In the genomic region with DNA sequence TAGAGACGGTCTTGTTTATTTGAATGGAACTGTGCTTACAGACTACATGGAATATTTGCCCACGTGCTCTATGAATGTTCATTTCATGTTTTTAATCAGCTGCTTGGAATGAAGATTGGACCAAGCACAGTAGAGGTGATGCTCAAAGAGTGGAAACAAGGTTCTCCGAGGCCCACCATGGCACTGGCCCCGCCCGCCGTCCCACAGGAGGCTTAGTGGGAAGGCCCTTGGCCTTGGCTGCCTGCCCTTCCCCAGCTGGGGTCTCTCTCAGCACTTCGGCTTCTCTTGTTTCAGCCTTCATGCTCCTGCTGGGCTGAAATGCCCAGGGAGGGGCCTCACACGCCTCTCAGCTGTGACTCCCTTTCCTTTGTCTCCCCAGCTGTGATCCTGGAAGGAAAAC, we compare ENCODE assay signal across 20 cellular contexts.
"Had no signal": no experiment of that assay in that cellular context is flagged by ENCODE, and none has a peak within 500 bp of the region (broad histone marks: within the 10 kb centered on the region; RNA-seq: fewer than 3 reads in every experiment).

No MANE protein-coding gene starts in this region.

- H3K36me3 ChIP-seq: gastrocnemius medialis, tibial artery, uterus had no signal

- H3K9me3 Mint-ChIP-seq: activated T-cell treated with anti-CD3 and anti-CD28 coated beads, Interleukin-2, amount 50 U/mL, for 4 hours; nephron progenitor cell had no signal

- DNase-seq: activated CD4-positive, alpha-beta T cell treated with anti-CD3 and anti-CD28 coated beads, Interleukin-2, amount 50 U/mL, for 1 hour; activated CD4-positive, CD25-positive, alpha-beta regulatory T cell treated with anti-CD3 and anti-CD28 coated beads, Interleukin-2, amount 50 U/mL, for 72 hours; activated CD8-positive, alpha-beta memory T cell treated with anti-CD3 and anti-CD28 coated beads, Interleukin-2, amount 50 U/mL, for 4 hours; activated effector memory CD4-positive, alpha-beta T cell treated with anti-CD3 and anti-CD28 coated beads, Interleukin-2, amount 50 U/mL, for 16 hours; activated naive CD4-positive, alpha-beta T cell treated with anti-CD3 and anti-CD28 coated beads, Interleukin-2, amount 50 U/mL, for 16 hours; activated T-cell treated with anti-CD3 and anti-CD28 coated beads, Interleukin-2, amount 50 U/mL, for 4 hours; aorta; gastrocnemius medialis; kidney glomerular epithelial cell; left ventricle myocardium superior; nephron progenitor cell; stimulated activated CD4-positive, alpha-beta T cell treated with anti-CD3 and anti-CD28 coated beads, Interleukin-12 subunit alpha, Interleukin-12 subunit beta, amount 100 ng/mL, for 4 hours; stimulated activated CD4-positive, alpha-beta T cell treated with anti-CD3 and anti-CD28 coated beads, Interleukin-1b, Interleukin-23, amount 100 ng/mL, for 48 hours; stimulated activated naive CD8-positive, alpha-beta T cell treated with anti-CD3 and anti-CD28 coated beads, Interleukin-15, Interleukin-2, amounts not matched to agents 100 U/mL and 50 U/mL, for 24 hours; substantia nigra; tibial artery; uterus had no signal

- H3K4me1 ChIP-seq: gastrocnemius medialis, tibial artery, uterus had no signal

- H3K4me3 ChIP-seq: coronary artery, gastrocnemius medialis, tibial artery, uterus had no signal

- H3K4me3 Mint-ChIP-seq: activated T-cell treated with anti-CD3 and anti-CD28 coated beads, Interleukin-2, amount 50 U/mL, for 4 hours; nephron progenitor cell had no signal

- H3K27ac Mint-ChIP-seq: nephron progenitor cell, progenitor cell of endocrine pancreas had no signal

- H3K27ac ChIP-seq: coronary artery, gastrocnemius medialis, tibial artery, uterus, VCaP had no signal

- H3K27me3 ChIP-seq: gastrocnemius medialis, tibial artery, uterus had no signal

- H3K9me3 ChIP-seq: gastrocnemius medialis, uterus had no signal
